In genomic region chr17:79026345-79027273, GRCh38 we compare ENCODE assay signal across 9 cellular contexts. TPM values are rescaled to one million over a fixed set of nuclear protein-coding genes. Genes with fewer than 3 reads are reported as not detected.
DNase-seq lines count a peak whose midpoint lies in the region; ATAC-seq, FAIRE-seq and TF ChIP-seq lines count a peak whose summit lies in the region.
"Had no signal": no experiment of that assay in that cellular context is flagged by ENCODE, and none has a peak within 500 bp of the region (broad histone marks: within the 10 kb centered on the region; RNA-seq: fewer than 3 reads in every experiment).

No MANE protein-coding gene starts in this region.

- intact Hi-C loops in Right ventricle myocardium inferior (cut with DNase I): loop anchor here (2.0 kb wide), 1 partner anchor 40 kb away; no protein-coding TSS in a partner anchor

- TF ChIP-seq RAD21 in SK-N-SH (IDR thresholded peaks at IDR 0.05; ENCODE audit: low read length): no peak

- H3K27ac ChIP-seq in SK-N-SH (ENCODE audit: low read depth in 2 of 2, low read length in 1 of 2): peak overlapping the region; percentile 51 to 92
- peak overlapping the region in 16 of 21 experiments; percentile 22 to 85 (median 59) for H3K27ac ChIP-seq in skin epidermis

- H3K4me1 ChIP-seq in SK-N-SH (ENCODE audit: control insufficient read depth in 1 of 2, insufficient read depth in 2 of 2, low read depth in 1 of 2, low read length in 1 of 2): peaks cover 33 to 53% of the 10 kb centered on the region in 2 experiments

- no peaks in the 10 kb centered on the region for H3K79me2 ChIP-seq in SK-N-SH (ENCODE audit: insufficient read depth)

- TF ChIP-seq EP300 in SK-N-SH (IDR thresholded peaks at IDR 0.05; ENCODE audit: borderline replicate concordance in 1 of 2, low read depth in 1 of 2, low read length in 1 of 2): peak in 1 of 2 experiments; percentile 53; a peak in 1 of 4 replicates

- no peak for TF ChIP-seq POLR2A in GM12892 (IDR thresholded peaks at IDR 0.05; ENCODE audit: low read depth, low read length)

- H3K9ac ChIP-seq in SK-N-SH: peak overlapping the region; percentile 23; the same call in 1 of the 2 replicates

- CTCF ChIA-PET in SK-N-SH (lab: Yijun Ruan, JAX): interaction anchor here (0.9 to 22.0 kb wide), 19 partner anchors 8 to 368 kb away, joined by 3 to 405 read pairs (median 6); no protein-coding TSS in a partner anchor

- H3K9me3 ChIP-seq in SK-N-SH: no peaks in the 10 kb centered on the region

- H3K9me2 ChIP-seq in SK-N-SH: no peaks in the 10 kb centered on the region

- no peaks in the 10 kb centered on the region for H3K27me3 ChIP-seq in SK-N-SH (ENCODE audit: insufficient read depth)

- H3K4me2 ChIP-seq in SK-N-SH: peak overlapping the region; percentile 72

- H3K36me3 ChIP-seq in SK-N-SH (replicated peaks in 1 of 2; ENCODE audit: control insufficient read depth in 1 of 2, insufficient read depth in 2 of 2, low read length in 1 of 2): no peaks in the 10 kb centered on the region

- POLR2A ChIA-PET in SK-N-SH (lab: Yijun Ruan, JAX): interaction anchor here (1.4 to 2.1 kb wide), 5 partner anchors 19 to 143 kb away, joined by 3 to 11 read pairs (median 4); partner anchors contain the start of gene LGALS3BP

- TF ChIP-seq CTCF in SK-N-SH (IDR thresholded peaks at IDR 0.05): no peak

- no peaks in the 10 kb centered on the region for H4K20me1 ChIP-seq in SK-N-SH (ENCODE audit: insufficient read depth)

- 59% methylated on average over 16 of the region's 16 CpGs for WGBS in SK-N-SH (ENCODE audit: low lambda C conversion rate)

- no peak for FAIRE-seq in GM12892 (lab: Jason Lieb, UNC)

- no peaks in the 10 kb centered on the region for H3F3A ChIP-seq in SK-N-SH (replicated peaks; ENCODE audit: insufficient read depth)

- H2AFZ ChIP-seq in SK-N-SH (ENCODE audit: low read depth): peak overlapping the region; percentile 48; the same call in 1 of the 2 replicates

- ATAC-seq in Right ventricle myocardium inferior (peak; percentile 1), HG02642 (IDR thresholded peaks at IDR 0.05; ENCODE audit: poor library complexity, unreplicated experiment) (no peak)

- H3K4me3 ChIP-seq in SK-N-SH (ENCODE audit: low read depth in 2 of 2, low read length in 1 of 2) (peak overlapping the region; percentile 19 to 35; a peak in 2 of 4 replicates), skin epidermis (peak overlapping the region in 1 of 7 experiments; percentile 57)

- DNase-seq in GM12892 (ENCODE audit: insufficient read length) (peak; percentile 5), SK-N-SH (peak; percentile 64), Right ventricle myocardium inferior (ENCODE audit: missing footprints) (no peak), NCI-H510A treated with DMSO at 0.1 percent for 48 hours (lab: John Stamatoyannopoulos, UW) (no peak), NOMO-1 treated with DMSO at 0.1 percent for 48 hours (lab: John Stamatoyannopoulos, UW; ENCODE audit: unreplicated experiment) (no peak)
- no peak for DNase-seq in NK-92 treated with Interleukin-12 subunit alpha and Interleukin-12 subunit beta, amount 100 ng/mL, for 24 hours (lab: John Stamatoyannopoulos, UW)
- DNase-seq: activated naive CD8-positive, alpha-beta T cell treated with anti-CD3 and anti-CD28 coated beads, Interleukin-2, amount 10 ng/mL, durations not matched to agents 7 days and 5 days had no signal

TF ChIP-seq in SK-N-SH, 30 proteins besides CTCF, POLR2A, EP300 and RAD21 (continues in another document):
- TF ChIP-seq USF1 (IDR thresholded peaks at IDR 0.05; ENCODE audit: borderline replicate concordance, low read depth) (no peak), RXRA (IDR thresholded peaks at IDR 0.05; ENCODE audit: borderline replicate concordance, low read depth) (peak; percentile 73; the same call in 1 of the 2 replicates), TCF12 (IDR thresholded peaks at IDR 0.05) (peak; percentile 80), YY1 (IDR thresholded peaks at IDR 0.05; ENCODE audit: low read depth) (no peak), RFX5 (IDR thresholded peaks at IDR 0.05; ENCODE audit: low read length) (no peak), GATA2 (CRISPR knock-in tag; IDR thresholded peaks at IDR 0.05) (no peak), JUND (IDR thresholded peaks at IDR 0.05) (peak; percentile 94; the same call in 1 of the 2 replicates), REST (IDR thresholded peaks at IDR 0.05; ENCODE audit: low read depth, low read length) (no peak), SIN3A (IDR thresholded peaks at IDR 0.05; ENCODE audit: borderline replicate concordance, low read depth, low read length) (0 out of 2 replicates have a peak, but pooled peaks have one; percentile 19), ZBTB33 (IDR thresholded peaks at IDR 0.05; ENCODE audit: borderline replicate concordance, low read depth) (no peak), IRF3 (IDR thresholded peaks at IDR 0.05; ENCODE audit: low read depth, low read length) (no peak), EZH2phosphoT487 (IDR thresholded peaks at IDR 0.05; ENCODE audit: borderline replicate concordance, low read depth) (no peak)

RNA-seq across cellular contexts. Expression of gene C1QTNF1, which starts 2.6 kb away (rescaled TPM):
- 0.08 TPM for polyA plus RNA-seq in GM12892 (2012; ENCODE audit: missing spikeins)
- polyA plus RNA-seq in SK-N-SH (2012; rRNA removed): 11.6 and 14.3 TPM in 2 replicates
- 5.3 and 10.0 TPM in 2 replicates for polyA plus RNA-seq in SK-N-SH (2012; cell fraction: cytosol; rRNA removed)
- polyA plus RNA-seq in SK-N-SH (2012; cell fraction: nucleus; rRNA removed): 9.1 and 10.1 TPM in 2 replicates
- total RNA-seq in Right ventricle myocardium inferior: 240 TPM
- total RNA-seq: activated naive CD8-positive, alpha-beta T cell treated with anti-CD3 and anti-CD28 coated beads, Interleukin-2, amount 10 ng/mL, durations not matched to agents 7 days and 5 days had no signal

RNA-seq across cellular contexts. Expression of gene CANT1, which starts 17.0 kb away (rescaled TPM):
- polyA plus RNA-seq in GM12892 (2012; ENCODE audit: missing spikeins): 12.2 TPM
- polyA plus RNA-seq in SK-N-SH (2012; rRNA removed): 83.8 and 87.4 TPM in 2 replicates
- 47.2 and 67.5 TPM in 2 replicates for polyA plus RNA-seq in SK-N-SH (2012; cell fraction: cytosol; rRNA removed)
- polyA plus RNA-seq in SK-N-SH (2012; cell fraction: nucleus; rRNA removed): 55.9 and 68.2 TPM in 2 replicates
- 31.1 TPM for total RNA-seq in Right ventricle myocardium inferior

RNA-seq across cellular contexts. Expression of gene LGALS3BP, which starts 46.9 kb away (rescaled TPM):
- 0.70 TPM for polyA plus RNA-seq in GM12892 (2012; ENCODE audit: missing spikeins)
- polyA plus RNA-seq in SK-N-SH (2012; rRNA removed): 272 and 579 TPM in 2 replicates
- 169 and 266 TPM in 2 replicates for polyA plus RNA-seq in SK-N-SH (2012; cell fraction: cytosol; rRNA removed)
- 757 and 838 TPM in 2 replicates for polyA plus RNA-seq in SK-N-SH (2012; cell fraction: nucleus; rRNA removed)
- 611 TPM for total RNA-seq in Right ventricle myocardium inferior

RNA-seq across cellular contexts. Expression of gene ENGASE, which starts 48.0 kb away (rescaled TPM):
- 16.5 TPM for polyA plus RNA-seq in GM12892 (2012; ENCODE audit: missing spikeins)
- polyA plus RNA-seq in SK-N-SH (2012; rRNA removed): 30.1 and 30.4 TPM in 2 replicates
- polyA plus RNA-seq in SK-N-SH (2012; cell fraction: cytosol; rRNA removed): 4.5 and 7.0 TPM in 2 replicates
- 252 and 275 TPM in 2 replicates for polyA plus RNA-seq in SK-N-SH (2012; cell fraction: nucleus; rRNA removed)
- total RNA-seq in Right ventricle myocardium inferior: 29.8 TPM

Comparison
In these comparisons a context has a peak if more than half of its experiments do, and no peak if none do; other contexts are left out.
1. DNase-seq: peak in GM12892 (single experiment) and SK-N-SH (single experiment); none in Right ventricle myocardium inferior (single experiment), NCI-H510A treated with DMSO at 0.1 percent for 48 hours (single experiment), NOMO-1 treated with DMSO at 0.1 percent for 48 hours (single experiment) and NK-92 treated with Interleukin-12 subunit alpha and Interleukin-12 subunit beta, amount 100 ng/mL, for 24 hours (single experiment).